Comparison of ENCODE assay signal across 8 cellular contexts in the genomic region with DNA sequence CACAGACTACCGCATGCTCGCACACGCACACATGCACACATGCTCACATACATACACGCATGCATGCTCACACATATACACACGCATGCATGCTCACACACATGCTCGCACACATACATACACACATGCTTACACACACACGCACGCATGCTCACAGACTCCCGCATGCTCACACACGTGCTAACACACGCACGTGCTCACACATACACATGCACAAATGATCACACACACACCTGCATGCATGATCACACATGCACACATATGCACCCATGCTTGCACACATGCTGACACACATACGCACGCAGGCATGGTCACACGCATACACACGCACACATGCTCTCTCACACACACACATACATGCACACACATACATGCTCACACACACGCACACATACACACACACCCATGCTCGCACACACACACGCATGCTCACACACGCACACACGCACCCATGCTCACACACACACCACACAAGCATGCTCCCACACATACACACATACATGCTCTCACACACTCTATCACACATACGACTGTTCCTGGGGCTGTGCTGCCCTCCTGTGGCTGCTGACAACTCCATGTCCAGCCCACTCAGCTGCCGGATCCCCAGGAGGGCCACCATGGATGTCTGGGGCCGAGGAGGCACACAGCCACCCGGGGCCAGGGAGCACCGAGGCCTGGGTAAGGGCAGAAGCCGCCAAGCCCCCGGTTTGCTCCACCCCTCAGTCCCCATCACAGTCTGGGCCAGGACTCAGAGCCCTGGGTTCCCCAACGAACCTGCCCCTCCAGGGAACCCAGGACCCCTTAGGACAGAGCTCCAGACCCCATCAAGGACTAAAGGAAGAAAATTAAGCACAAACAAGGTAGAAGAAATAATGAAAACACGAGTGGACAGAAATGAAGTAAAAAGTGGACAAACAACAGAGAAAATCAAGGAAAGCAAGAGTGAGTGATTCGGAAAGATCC. TPM values are rescaled to one million over a fixed set of nuclear protein-coding genes. Genes with fewer than 3 reads are reported as not detected.
A peak's percentile ranks its signal among the peaks of the same experiment; 100 is the strongest.
DNase-seq lines count a peak whose midpoint lies in the region; ATAC-seq, FAIRE-seq and TF ChIP-seq lines count a peak whose summit lies in the region.

No MANE protein-coding gene starts in this region.

- H3K79me2 ChIP-seq in endothelial cell of umbilical vein (ENCODE audit: control insufficient read depth, insufficient read depth, low read length) = no peaks in the 10 kb centered on the region

- peaks cover 0 to 1% (median 0%) of the 10 kb centered on the region in 11 donors for H3K9me3 Mint-ChIP-seq in naive thymus-derived CD4-positive, alpha-beta T cell

- CTCF ChIA-PET in endothelial cell of umbilical vein (lab: Charles Lee) = interaction anchor here (0.6 to 1.4 kb wide), 22 partner anchors 12 to 268 kb away, joined by 3 to 116 read pairs (median 4); a partner anchor contains a TSS
- CTCF ChIA-PET in naive thymus-derived CD4-positive, alpha-beta T cell (lab: Charles Lee) = interaction anchor here (0.6 to 1.4 kb wide), 7 partner anchors 25 to 562 kb away, joined by 3 to 55 read pairs (median 3); no protein-coding TSS in a partner anchor

- H3K36me3 ChIP-seq in BLaER1 (no peaks in the 10 kb centered on the region), endothelial cell of umbilical vein (ENCODE audit: control insufficient read depth in 2 of 2, extremely low read depth in 1 of 2, insufficient read depth in 2 of 2, low read length in 2 of 2) (no peaks in the 10 kb centered on the region)
- H3K36me3 ChIP-seq in naive thymus-derived CD4-positive, alpha-beta T cell (ENCODE audit: control insufficient read depth in 2 of 3, insufficient read depth in 3 of 3, low read length in 3 of 3) = no peaks in the 10 kb centered on the region

- H3K9ac ChIP-seq in BLaER1 (no peak overlapping the region; the same call in 1 of the 2 replicates), endothelial cell of umbilical vein (replicated peaks; ENCODE audit: extremely low read depth, insufficient read depth, low read length) (no peak overlapping the region)

- peak; percentile 75 for DNase-seq in HK-2 (ENCODE audit: unreplicated experiment)
- DNase-seq in NOMO-1 treated with DMSO at 0.1 percent for 48 hours (lab: John Stamatoyannopoulos, UW; ENCODE audit: unreplicated experiment) = peak; percentile 81
- peak; percentile 55 for DNase-seq in activated CD8-positive, alpha-beta memory T cell treated with anti-CD3 and anti-CD28 coated beads, Interleukin-2, amount 50 U/mL, for 1 hour (ENCODE audit: extremely low read depth)
- DNase-seq in endothelial cell of umbilical vein (ENCODE audit: low read depth, low spot score) = peak; percentile 74
- DNase-seq in naive thymus-derived CD4-positive, alpha-beta T cell = peak; percentile 67 to 87 (median 78)
- peak; percentile 54 to 58 for DNase-seq in stimulated activated CD8-positive, alpha-beta memory T cell treated with anti-CD3 and anti-CD28 coated beads, Interleukin-7, amount 100 ng/mL, for 4 hours (ENCODE audit: low read depth in 2 of 2)

- H3K4me2 ChIP-seq in BLaER1 (peak overlapping the region; percentile 57), endothelial cell of umbilical vein (ENCODE audit: insufficient read depth, low read length) (no peak overlapping the region)

- no peak overlapping the region for H3K4me3 Mint-ChIP-seq in naive thymus-derived CD4-positive, alpha-beta T cell

- H3K9me1 ChIP-seq in endothelial cell of umbilical vein (replicated peaks; ENCODE audit: control insufficient read depth, extremely low read depth, insufficient read depth, low read length) = no peaks in the 10 kb centered on the region

- dilution Hi-C loops in endothelial cell of umbilical vein (cut with MboI; ENCODE audit: extremely low pct_ligation_motif_present, low sequenced_read_pairs) = no loop called here

- H3K4me3 ChIP-seq in BLaER1 = no peak overlapping the region
- no peak overlapping the region for H3K4me3 ChIP-seq in endothelial cell of umbilical vein (replicated peaks in 1 of 3; ENCODE audit: insufficient read depth in 1 of 3, low read depth in 1 of 3, low read length in 3 of 3)
- no peak overlapping the region for H3K4me3 ChIP-seq in naive thymus-derived CD4-positive, alpha-beta T cell (ENCODE audit: low read length)

- H3K27ac ChIP-seq in BLaER1 = no peak overlapping the region
- H3K27ac ChIP-seq in endothelial cell of umbilical vein (ENCODE audit: insufficient read depth, low read depth, low read length) = no peak overlapping the region
- no peak overlapping the region for H3K27ac ChIP-seq in naive thymus-derived CD4-positive, alpha-beta T cell (ENCODE audit: low read depth, low read length)

- H3K4me1 ChIP-seq in BLaER1 = peaks cover 70% of the 10 kb centered on the region
- no peaks in the 10 kb centered on the region for H3K4me1 ChIP-seq in endothelial cell of umbilical vein (ENCODE audit: control insufficient read depth, extremely low read depth, insufficient read depth, low read length)
- H3K4me1 ChIP-seq in naive thymus-derived CD4-positive, alpha-beta T cell (ENCODE audit: control insufficient read depth in 2 of 2, insufficient read depth in 2 of 2, low read length in 2 of 2) = peaks cover 0 to 9% of the 10 kb centered on the region in 2 donors

- H3K27me3 ChIP-seq in BLaER1 (no peaks in the 10 kb centered on the region), endothelial cell of umbilical vein (ENCODE audit: control insufficient read depth in 2 of 2, insufficient read depth in 2 of 2, low read length in 2 of 2) (no peaks in the 10 kb centered on the region)
- H3K27me3 ChIP-seq in naive thymus-derived CD4-positive, alpha-beta T cell (ENCODE audit: control insufficient read depth in 2 of 2, insufficient read depth in 2 of 2, low read length in 2 of 2) = no peaks in the 10 kb centered on the region

- intact Hi-C loops in endothelial cell of umbilical vein (cut with micrococcal nuclease) = loop anchor here (1.0 kb wide), 2 partner anchors 146 to 285 kb away; no protein-coding TSS in a partner anchor
- intact Hi-C loops in naive thymus-derived CD4-positive, alpha-beta T cell (cut with micrococcal nuclease) = loop anchor here (1.0 to 5.0 kb wide), 5 partner anchors 13 to 319 kb away; a partner anchor contains a TSS

- POLR2A ChIA-PET in endothelial cell of umbilical vein (lab: Charles Lee) = interaction anchor here (0.6 to 1.0 kb wide), 4 partner anchors 31 to 146 kb away, joined by 3 to 7 read pairs (median 3); a partner anchor contains a TSS
- POLR2A ChIA-PET in naive thymus-derived CD4-positive, alpha-beta T cell (lab: Charles Lee) = interaction anchor here (0.6 to 1.1 kb wide), 4 partner anchors 93 to 148 kb away, joined by 3 to 6 read pairs (median 4); no protein-coding TSS in a partner anchor

- peaks cover 0 to 4% (median 0%) of the 10 kb centered on the region in 7 donors for H3K4me1 Mint-ChIP-seq in naive thymus-derived CD4-positive, alpha-beta T cell

- peak; percentile 86 to 88 for TF ChIP-seq CTCF in endothelial cell of umbilical vein (IDR thresholded peaks at IDR 0.05; ENCODE audit: extremely low read depth in 1 of 2, insufficient read depth in 1 of 2, low read depth in 1 of 2, low read length in 2 of 2)

- H4K20me1 ChIP-seq in BLaER1 = 0 out of 2 replicates have a peak, but pooled peaks cover 12% of the 10 kb centered on the region
- H4K20me1 ChIP-seq in endothelial cell of umbilical vein (replicated peaks; ENCODE audit: control insufficient read depth, extremely low read depth, insufficient read depth, low read length) = no peaks in the 10 kb centered on the region

- no TSS peak for BruUV-seq in endothelial cell of umbilical vein (replicated peaks; lab: Mats Ljungman, UMichigan)

- no peaks in the 10 kb centered on the region for H3K36me3 Mint-ChIP-seq in naive thymus-derived CD4-positive, alpha-beta T cell

- H3K27ac Mint-ChIP-seq in naive thymus-derived CD4-positive, alpha-beta T cell = no peak overlapping the region

- peak; percentile 98 for ATAC-seq in naive thymus-derived CD4-positive, alpha-beta T cell
- no peak for ATAC-seq in HG02623 (IDR thresholded peaks at IDR 0.05; ENCODE audit: unreplicated experiment)

- H3K9me3 ChIP-seq in BLaER1 (no peaks in the 10 kb centered on the region), endothelial cell of umbilical vein (replicated peaks; ENCODE audit: control insufficient read depth, insufficient read depth, low read length) (no peaks in the 10 kb centered on the region)
- H3K9me3 ChIP-seq in naive thymus-derived CD4-positive, alpha-beta T cell (ENCODE audit: control insufficient read depth in 2 of 3, low read length in 3 of 3) = no peaks in the 10 kb centered on the region

- peaks cover 0 to 5% (median 0%) of the 10 kb centered on the region in 5 donors for H3K27me3 Mint-ChIP-seq in naive thymus-derived CD4-positive, alpha-beta T cell

- TF ChIP-seq POLR2A in endothelial cell of umbilical vein (IDR thresholded peaks at IDR 0.05; ENCODE audit: low read depth, low read length) = no peak

- H2AFZ ChIP-seq in endothelial cell of umbilical vein (ENCODE audit: low read depth, low read length) = no peak overlapping the region

- FAIRE-seq in endothelial cell of umbilical vein (lab: Jason Lieb, UNC) = peak; percentile 90

TF ChIP-seq in endothelial cell of umbilical vein, 7 proteins besides CTCF, POLR2A, EP300 and RAD21 (continues in another document):
- peak; percentile 12 for TF ChIP-seq MYC (IDR thresholded peaks at IDR 0.05; ENCODE audit: low read depth, low read length)

RNA-seq across cellular contexts. Expression of a gene that starts 31.4 kb away (rescaled TPM):
- 1,042 and 1,043 TPM in 2 replicates for total RNA-seq in endothelial cell of umbilical vein
- 1,377 and 1,605 TPM in 2 replicates for polyA plus RNA-seq in endothelial cell of umbilical vein
- polyA plus RNA-seq in endothelial cell of umbilical vein (2011; cell fraction: cytosol; rRNA removed) = 566 and 776 TPM in 2 replicates
- 1,080 and 1,467 TPM in 2 replicates for polyA plus RNA-seq in endothelial cell of umbilical vein (2011; cell fraction: nucleus; rRNA removed)
- 359 and 413 TPM in 2 replicates for polyA plus RNA-seq in endothelial cell of umbilical vein (2012)
- polyA minus RNA-seq in endothelial cell of umbilical vein = 208 and 351 TPM in 2 replicates
- polyA minus RNA-seq in endothelial cell of umbilical vein (2011; cell fraction: cytosol; rRNA and poly(A)+ RNA removed) = 15.5 TPM
- 236 and 523 TPM in 2 replicates for polyA minus RNA-seq in endothelial cell of umbilical vein (2011; cell fraction: nucleus; rRNA and poly(A)+ RNA removed)
- total RNA-seq in naive thymus-derived CD4-positive, alpha-beta T cell = 1 to 10 TPM in 1 of 5 experiments, under 1 TPM in 2, not detected in 2; 0.56 to 2.3 (median 0.97) TPM
- polyA plus RNA-seq in naive thymus-derived CD4-positive, alpha-beta T cell = not detected

RNA-seq across cellular contexts. Expression of a gene that starts 55.9 kb away (rescaled TPM):
- total RNA-seq in endothelial cell of umbilical vein = 43.0 and 45.5 TPM in 2 replicates
- 55.3 and 72.1 TPM in 2 replicates for polyA plus RNA-seq in endothelial cell of umbilical vein
- polyA plus RNA-seq in endothelial cell of umbilical vein (2011; cell fraction: cytosol; rRNA removed) = 31.4 and 42.0 TPM in 2 replicates
- polyA plus RNA-seq in endothelial cell of umbilical vein (2011; cell fraction: nucleus; rRNA removed) = 33.3 and 33.9 TPM in 2 replicates
- 26.9 and 34.8 TPM in 2 replicates for polyA plus RNA-seq in endothelial cell of umbilical vein (2012)
- polyA minus RNA-seq in endothelial cell of umbilical vein = 25.6 and 28.5 TPM in 2 replicates
- polyA minus RNA-seq in endothelial cell of umbilical vein (2011; cell fraction: cytosol; rRNA and poly(A)+ RNA removed) = 92.9 TPM
- polyA minus RNA-seq in endothelial cell of umbilical vein (2011; cell fraction: nucleus; rRNA and poly(A)+ RNA removed) = 9.0 and 14.7 TPM in 2 replicates
- 10 to 100 TPM in 2 of 5 experiments, 1 to 10 TPM in 3; 2.3 to 20.6 (median 8.5) TPM for total RNA-seq in naive thymus-derived CD4-positive, alpha-beta T cell
- 10 to 100 TPM; 12.0 to 13.1 TPM for polyA plus RNA-seq in naive thymus-derived CD4-positive, alpha-beta T cell

Comparison
In these comparisons a context has a peak if more than half of its experiments do, and no peak if none do; other contexts are left out.
1. RNA of a gene that starts 31.4 kb away (total RNA-seq): 1,042 to 1,043 TPM in endothelial cell of umbilical vein; 0.56 to 2.3 TPM in naive thymus-derived CD4-positive, alpha-beta T cell; every median in the first group is over 100 times any median in the second.
2. Peak in every context shown above with its lines, with median percentiles within 50 percentile points of each other: DNase-seq.